ENCODE assay signal across 30 cellular contexts in genomic region chr12:113316155-113316554, GRCh38. TPM values are rescaled to one million over a fixed set of nuclear protein-coding genes. Genes with fewer than 3 reads are reported as not detected.
DNase-seq lines count a peak whose midpoint lies in the region; ATAC-seq, FAIRE-seq and TF ChIP-seq lines count a peak whose summit lies in the region.
"Had no signal": no experiment of that assay in that cellular context is flagged by ENCODE, and none has a peak within 500 bp of the region (broad histone marks: within the 10 kb centered on the region; RNA-seq: fewer than 3 reads in every experiment).

No MANE protein-coding gene starts in this region.

- no TSS peak for BruUV-seq in OCI-LY7 (replicated peaks; lab: Mats Ljungman, UMichigan)

- no peaks in the 10 kb centered on the region for H3K9me2 ChIP-seq in OCI-LY7 (ENCODE audit: insufficient read depth, low read length)

- H3K9me3 ChIP-seq in A549 (0 out of 3 replicates have a peak, but pooled peaks cover under 1% of the 10 kb centered on the region), OCI-LY7 (ENCODE audit: low read length) (no peaks in the 10 kb centered on the region)
- H3K9me3 ChIP-seq: adrenal gland, ovary, Peyer's patch, SJSA1, testis, vagina had no signal

- no peak overlapping the region for H2AFZ ChIP-seq in OCI-LY7 (ENCODE audit: low read length)

- H3K4me1 ChIP-seq in A549 (peaks cover 8% of the 10 kb centered on the region), OCI-LY7 (ENCODE audit: insufficient read depth, low read length, poor library complexity, severe bottlenecking) (peaks cover 21% of the 10 kb centered on the region)
- H3K4me1 ChIP-seq: adrenal gland, Peyer's patch, testis, vagina had no signal

- no peaks in the 10 kb centered on the region for H3K79me2 ChIP-seq in OCI-LY7 (ENCODE audit: insufficient read depth, low read depth, low read length)

- H3K4me1 Mint-ChIP-seq in chondrocyte (ENCODE audit: low read depth) (no peaks in the 10 kb centered on the region), WTC11 (no peaks in the 10 kb centered on the region)
- H3K4me1 Mint-ChIP-seq: natural killer cell had no signal

- TF ChIP-seq RAD21 in A549 (conservative IDR thresholded peaks at IDR 0.05 in 1 of 2, IDR thresholded peaks at IDR 0.05 in 1 of 2): peak in 1 of 2 experiments; percentile 11; a peak in 1 of 5 replicates

- ATAC-seq in A549 (no peak), WTC11 (no peak), omental fat pad (ENCODE audit: low FRiP score) (no peak)
- ATAC-seq: activated T-cell treated with anti-CD3 and anti-CD28 coated beads, Interleukin-2, amount 50 U/mL, for 4 hours; natural killer cell; sciatic nerve had no signal

- H3K9me3 Mint-ChIP-seq in chondrocyte (ENCODE audit: low read depth) (no peaks in the 10 kb centered on the region), WTC11 (peaks cover 12% of the 10 kb centered on the region)
- H3K9me3 Mint-ChIP-seq: activated T-cell treated with anti-CD3 and anti-CD28 coated beads, Interleukin-2, amount 50 U/mL, for 4 hours; dendritic cell treated with granulocyte-macrophage colony-stimulating factor and Interleukin-4, amounts not matched to agents 40 ng/mL and 50 ng/mL, for 4 days; natural killer cell; T-helper 1 cell treated with Interleukin-12 subunit alpha and Interleukin-12 subunit beta and Interleukin-4 antibody, amounts not matched to agents 30 μg/mL and 1 μg/mL, for 36 hours had no signal

- H3K36me3 ChIP-seq in OCI-LY7 (ENCODE audit: insufficient read depth, low read length): peaks cover 97% of the 10 kb centered on the region
- H3K36me3 ChIP-seq: ovary had no signal

- POLR2A ChIA-PET in A549 (lab: Yijun Ruan, JAX): no interaction called here
- POLR2A ChIA-PET in OCI-LY7 (lab: Charles Lee): no interaction called here
- POLR2A ChIA-PET in WTC11 (lab: Charles Lee): no interaction called here

- no peak overlapping the region for H3K4me3 ChIP-seq in A549
- H3K4me3 ChIP-seq in GM12864 (ENCODE audit: low read depth, low read length): no peak overlapping the region
- H3K4me3 ChIP-seq in OCI-LY7 (ENCODE audit: low read depth, low read length, poor library complexity, severe bottlenecking): no peak overlapping the region
- H3K4me3 ChIP-seq: adrenal gland, ovary, Peyer's patch, SJSA1, testis, vagina had no signal

- H3K27me3 Mint-ChIP-seq in chondrocyte (ENCODE audit: low read depth) (no peaks in the 10 kb centered on the region), WTC11 (ENCODE audit: low read depth) (no peaks in the 10 kb centered on the region)
- H3K27me3 Mint-ChIP-seq: dendritic cell treated with granulocyte-macrophage colony-stimulating factor and Interleukin-4, amounts not matched to agents 40 ng/mL and 50 ng/mL, for 4 days had no signal

- H3K27ac ChIP-seq in A549: no peak overlapping the region
- no peak overlapping the region for H3K27ac ChIP-seq in OCI-LY7 (ENCODE audit: low read depth, low read length, poor library complexity, severe bottlenecking)
- H3K27ac ChIP-seq: adrenal gland, C4-2B, ovary, Peyer's patch, SJSA1, vagina had no signal

- peaks cover 23% of the 10 kb centered on the region for H3K36me3 Mint-ChIP-seq in chondrocyte (ENCODE audit: low read depth)
- H3K36me3 Mint-ChIP-seq in WTC11: peaks cover 16% of the 10 kb centered on the region
- H3K36me3 Mint-ChIP-seq: natural killer cell had no signal

- no peaks in the 10 kb centered on the region for H4K20me1 ChIP-seq in OCI-LY7 (ENCODE audit: insufficient read depth, low read length)

- intact Hi-C loops in OCI-LY7 (cut with micrococcal nuclease; ENCODE audit: unreplicated experiment): no loop called here

- no peak for TF ChIP-seq EP300 in A549 (IDR thresholded peaks at IDR 0.05)

- no peak for DNase-seq in A549 (ENCODE audit: low read depth in 1 of 2, low spot score in 1 of 2)
- no peak for DNase-seq in GM12864 (ENCODE audit: low read depth)
- no peak for DNase-seq in OCI-LY7 (ENCODE audit: low spot score)
- DNase-seq in chondrocyte (ENCODE audit: low spot score): no peak
- DNase-seq in WTC11 (ENCODE audit: low spot score): no peak
- no peak for DNase-seq in COLO668 (lab: John Stamatoyannopoulos, UW; ENCODE audit: unreplicated experiment)
- DNase-seq in activated CD4-positive, alpha-beta T cell treated with anti-CD3 and anti-CD28 coated beads for 1 hour: no peak
- no peak for DNase-seq in omental fat pad (ENCODE audit: low spot score)
- DNase-seq: ACHN; activated CD4-positive, alpha-beta T cell treated with anti-CD3 and anti-CD28 coated beads for 4 hours; activated CD8-positive, alpha-beta memory T cell treated with anti-CD3 and anti-CD28 coated beads for 24 hours; activated naive CD4-positive, alpha-beta T cell; activated T-cell treated with anti-CD3 and anti-CD28 coated beads, Interleukin-2, amount 50 U/mL, for 4 hours; adrenal gland; H7; IMR-90; natural killer cell; NCI-H2081 treated with DMSO at 0.1 percent for 48 hours; ovary; Peyer's patch; stimulated activated naive CD4-positive, alpha-beta T cell treated with Interleukin-2 at 50 U/mL for 16 hours; testis had no signal

- TF ChIP-seq POLR2A in A549 (IDR thresholded peaks at IDR 0.05; ENCODE audit: low read length): no peak

- TF ChIP-seq CTCF in A549 (IDR thresholded peaks at IDR 0.05) (peak; percentile 21; the same call in 2 of the 3 replicates), GM12864 (IDR thresholded peaks at IDR 0.05; ENCODE audit: low read depth, low read length, missing control alignments) (peak; percentile 42), OCI-LY7 (conservative IDR thresholded peaks at IDR 0.05; ENCODE audit: low read length) (peak; percentile 65), chondrocyte (IDR thresholded peaks at IDR 0.05) (peak; percentile 38), WTC11 (IDR thresholded peaks at IDR 0.05) (no peak), omental fat pad (IDR thresholded peaks at IDR 0.05) (no peak)

- H3K27ac Mint-ChIP-seq in chondrocyte (ENCODE audit: unreplicated experiment) (no peak overlapping the region), WTC11 (no peak overlapping the region)
- H3K27ac Mint-ChIP-seq: dendritic cell treated with granulocyte-macrophage colony-stimulating factor and Interleukin-4, amounts not matched to agents 40 ng/mL and 50 ng/mL, for 4 days; natural killer cell; T-helper 1 cell treated with Interleukin-12 subunit alpha and Interleukin-12 subunit beta and Interleukin-4 antibody, amounts not matched to agents 30 μg/mL and 1 μg/mL, for 36 hours had no signal

- 82% methylated on average over 6 of the region's 7 CpGs for WGBS in A549 (ENCODE audit: missing lambda C conversion rate)

- CTCF ChIA-PET in A549 (lab: Yijun Ruan, JAX): interaction anchor here (0.6 to 2.2 kb wide), 11 partner anchors 13 to 1920 kb away, joined by 3 to 10 read pairs (median 4); no protein-coding TSS in a partner anchor
- CTCF ChIA-PET in OCI-LY7 (lab: Charles Lee; ENCODE audit: unreplicated experiment): no interaction called here
- CTCF ChIA-PET in WTC11 (lab: Charles Lee): interaction anchor here (0.9 to 2.3 kb wide), 5 partner anchors 10 to 205 kb away, joined by 3 to 13 read pairs (median 4); partner anchors contain the start of gene PLBD2

- no peak overlapping the region for H3K4me2 ChIP-seq in A549
- no peak overlapping the region for H3K4me2 ChIP-seq in OCI-LY7 (ENCODE audit: low read length)

- no peak overlapping the region for H3K4me3 Mint-ChIP-seq in chondrocyte (ENCODE audit: unreplicated experiment)
- H3K4me3 Mint-ChIP-seq in WTC11: no peak overlapping the region
- H3K4me3 Mint-ChIP-seq: activated T-cell treated with anti-CD3 and anti-CD28 coated beads, Interleukin-2, amount 50 U/mL, for 4 hours; dendritic cell treated with granulocyte-macrophage colony-stimulating factor and Interleukin-4, amounts not matched to agents 40 ng/mL and 50 ng/mL, for 4 days; natural killer cell; T-helper 1 cell treated with Interleukin-12 subunit alpha and Interleukin-12 subunit beta and Interleukin-4 antibody, amounts not matched to agents 30 μg/mL and 1 μg/mL, for 36 hours had no signal

- FAIRE-seq in A549 (lab: Jason Lieb, UNC): no peak
- FAIRE-seq: endometrium, islet of Langerhans had no signal

TF ChIP-seq in A549, 52 proteins besides CTCF, POLR2A, EP300 and RAD21 (continues in another document):
- TF ChIP-seq RCOR1 (IDR thresholded peaks at IDR 0.05; ENCODE audit: low read depth, low read length): no peak

TF ChIP-seq in WTC11, 78 proteins besides CTCF, POLR2A, EP300 and RAD21 (continues in another document):
- TF ChIP-seq TEAD4 (CRISPR knock-in tag; IDR thresholded peaks at IDR 0.05) (no peak), CREM (CRISPR knock-in tag; IDR thresholded peaks at IDR 0.05) (no peak)

RNA-seq across cellular contexts. Expression of gene SLC8B1, which starts 18.8 kb away (rescaled TPM):
- polyA plus RNA-seq in A549 (2011; rRNA removed) (11.0 and 14.4 TPM in 2 replicates), A549 (2017; fragmentation: RNase III; extraction: RNeasy Plus Mini Kit Qiagen cat#74134 plus additional on column Dnase treatment) (9.7 to 12.2 TPM (median 11.3 TPM) in 3 replicates)
- polyA plus RNA-seq in A549 (2012; cell fraction: cytosol; rRNA removed): 11.0 and 12.7 TPM in 2 replicates
- 39.8 and 45.7 TPM in 2 replicates for polyA plus RNA-seq in A549 (2012; cell fraction: nucleus; rRNA removed)
- polyA minus RNA-seq in A549 (2011; rRNA and poly(A)+ RNA removed): 13.3 and 19.5 TPM in 2 replicates
- total RNA-seq in OCI-LY7 (2014; rRNA removed; shearing (Covaris generic)): 40.6 and 47.1 TPM in 2 replicates
- total RNA-seq in OCI-LY7 (2022) (57.2 and 69.1 TPM in 2 replicates), chondrocyte (14.5 to 21.0 TPM (median 20.9 TPM) in 3 replicates), WTC11 (2021) (12.2 to 13.9 TPM (median 13.8 TPM) in 3 replicates), omental fat pad (10 to 100 TPM; 22.7 to 59.3 (median 41.3) TPM)

RNA-seq across cellular contexts. Expression of gene PLBD2, which starts 42.2 kb away (rescaled TPM):
- polyA plus RNA-seq in A549 (2011; rRNA removed): 13.2 and 22.3 TPM in 2 replicates
- 12.5 and 21.2 TPM in 2 replicates for polyA plus RNA-seq in A549 (2012; cell fraction: cytosol; rRNA removed)
- polyA plus RNA-seq in A549 (2012; cell fraction: nucleus; rRNA removed): 30.6 and 31.6 TPM in 2 replicates
- 21.9 to 25.9 TPM (median 25.8 TPM) in 3 replicates for polyA plus RNA-seq in A549 (2017; fragmentation: RNase III; extraction: RNeasy Plus Mini Kit Qiagen cat#74134 plus additional on column Dnase treatment)
- 32.2 and 32.4 TPM in 2 replicates for polyA minus RNA-seq in A549 (2011; rRNA and poly(A)+ RNA removed)
- total RNA-seq in OCI-LY7 (2014; rRNA removed; shearing (Covaris generic)): 2.3 and 3.4 TPM in 2 replicates
- 9.1 and 14.4 TPM in 2 replicates for total RNA-seq in OCI-LY7 (2022)
- 91.4 to 102 TPM (median 102 TPM) in 3 replicates for total RNA-seq in chondrocyte
- 34.8 to 39.4 TPM (median 35.6 TPM) in 3 replicates for total RNA-seq in WTC11 (2021)
- 10 to 100 TPM; 26.4 to 50.2 (median 36.2) TPM for total RNA-seq in omental fat pad

Comparison
In these comparisons a context has a peak if more than half of its experiments do, and no peak if none do; other contexts are left out.
1. CTCF ChIP-seq: peak in A549 (single experiment), GM12864 (single experiment), OCI-LY7 (single experiment) and chondrocyte (single experiment); none in WTC11 (single experiment) and omental fat pad (0 of 3).
2. Of the 8 proteins assayed by ChIP-seq in both WTC11 and A549: peak only in WTC11: none; only in A549: CTCF; in both: none; in neither: 7.